In genomic region chr4:29309050-29309449, GRCh38 we compare ENCODE assay signal across 21 cellular contexts.
DNase-seq lines count a peak whose midpoint lies in the region; ATAC-seq and TF ChIP-seq lines count a peak whose summit lies in the region.
"Had no signal": no experiment of that assay in that cellular context is flagged by ENCODE, and none has a peak within 500 bp of the region (broad histone marks: within the 10 kb centered on the region; RNA-seq: fewer than 3 reads in every experiment).

No MANE protein-coding gene starts in this region.

- no peak overlapping the region for H3K9ac ChIP-seq in H9 (ENCODE audit: extremely low read depth, insufficient read length, low read length)

- H3K9me3 ChIP-seq in AG04450 (ENCODE audit: control insufficient read depth, insufficient read depth, low read length) (no peaks in the 10 kb centered on the region), H9 (ENCODE audit: control insufficient read depth, low read depth, low read length) (no peaks in the 10 kb centered on the region)
- H3K9me3 ChIP-seq: prostate gland, spleen had no signal

- in situ Hi-C loops in astrocyte of the spinal cord (cut with HindIII; ENCODE audit: low sequenced_read_pairs): no loop called here

- CTCF ChIA-PET in AG04450 (lab: Charles Lee): no interaction called here

- ATAC-seq in HG02840 (IDR thresholded peaks at IDR 0.05; ENCODE audit: low FRiP score, unreplicated experiment): no peak
- ATAC-seq: activated T-cell treated with anti-CD3 and anti-CD28 coated beads, Interleukin-2, amount 50 U/mL, for 72 hours; left cardiac atrium had no signal

- no peak overlapping the region for H2BK5ac ChIP-seq in H9 (ENCODE audit: insufficient read length, low read length)

- no peak overlapping the region for H3K4ac ChIP-seq in H9 (ENCODE audit: low read depth, low read length)

- no peak overlapping the region for H3K4me3 ChIP-seq in AG04450 (ENCODE audit: low read depth, low read length)
- no peak overlapping the region for H3K4me3 ChIP-seq in astrocyte of the spinal cord (ENCODE audit: low read depth, low read length)
- H3K4me3 ChIP-seq: coronary artery, prostate gland, spleen had no signal

- no peak overlapping the region for H2AK5ac ChIP-seq in H9 (ENCODE audit: insufficient read length, low read length)

- TF ChIP-seq CTCF in AG04450 (IDR thresholded peaks at IDR 0.05; ENCODE audit: low read depth, low read length) (no peak), astrocyte of the spinal cord (IDR thresholded peaks at IDR 0.05; ENCODE audit: low read depth, low read length) (no peak), H9 (conservative IDR thresholded peaks at IDR 0.05) (no peak)

- POLR2A ChIA-PET in AG04450 (lab: Yijun Ruan, JAX): no interaction called here

- H4K91ac ChIP-seq in H9 (ENCODE audit: insufficient read length, low read depth, low read length): no peak overlapping the region

- no peaks in the 10 kb centered on the region for H3K79me1 ChIP-seq in H9 (ENCODE audit: insufficient read depth, low read depth, low read length, poor library complexity, severe bottlenecking)

- no peak overlapping the region for H4K5ac ChIP-seq in H9 (ENCODE audit: insufficient read length, low read depth, low read length)

- H2AFZ ChIP-seq in H9 (ENCODE audit: low read length): no peak overlapping the region

- no peaks in the 10 kb centered on the region for H3K9me3 Mint-ChIP-seq in H9
- H3K9me3 Mint-ChIP-seq: mesothelial cell of epicardium had no signal

- no peaks in the 10 kb centered on the region for H3K23me2 ChIP-seq in H9 (ENCODE audit: insufficient read length, low read depth, low read length, poor library complexity, severe bottlenecking)

- H3K4me1 Mint-ChIP-seq in H9: peaks cover 0 to 3% of the 10 kb centered on the region in 2 experiments; a peak in 2 of 4 replicates
- H3K4me1 Mint-ChIP-seq: mesothelial cell of epicardium had no signal

- no peak overlapping the region for H2BK120ac ChIP-seq in H9 (ENCODE audit: low read depth, low read length, poor library complexity, severe bottlenecking)

- no peak overlapping the region for H3K4me2 ChIP-seq in H9 (ENCODE audit: insufficient read depth, insufficient read length, low read length)

- no peak overlapping the region for H3K56ac ChIP-seq in H9 (ENCODE audit: insufficient read length, low read depth, low read length)

- H3K27ac Mint-ChIP-seq in H9: no peak overlapping the region
- H3K27ac Mint-ChIP-seq: activated T-cell treated with anti-CD3 and anti-CD28 coated beads, Interleukin-2, amount 50 U/mL, for 72 hours; mesothelial cell of epicardium had no signal

- H2BK12ac ChIP-seq in H9 (ENCODE audit: insufficient read length, low read depth, low read length): no peak overlapping the region

- no peak overlapping the region for H3T11ph ChIP-seq in H9 (ENCODE audit: low read length)

- H3K27ac ChIP-seq in AG04450 (ENCODE audit: low read depth, low read length) (no peak overlapping the region), H9 (ENCODE audit: insufficient read length, low read depth, low read length) (no peak overlapping the region)
- H3K27ac ChIP-seq: coronary artery, prostate gland, spleen had no signal

- no peak overlapping the region for H3K23ac ChIP-seq in H9 (ENCODE audit: insufficient read length, low read depth, low read length)

- H2BK15ac ChIP-seq in H9 (ENCODE audit: low read depth, low read length): no peak overlapping the region

- no peaks in the 10 kb centered on the region for H3K36me3 Mint-ChIP-seq in H9 (ENCODE audit: insufficient read depth in 1 of 3, low read depth in 3 of 3)
- H3K36me3 Mint-ChIP-seq: mesothelial cell of epicardium had no signal

- no peaks in the 10 kb centered on the region for H3K27me3 Mint-ChIP-seq in H9 (ENCODE audit: low read depth)

- H3K27me3 ChIP-seq in AG04450 (ENCODE audit: control insufficient read depth, insufficient read depth, low read length): no peaks in the 10 kb centered on the region
- H3K27me3 ChIP-seq in H9 (ENCODE audit: insufficient read depth, low read length): no peaks in the 10 kb centered on the region
- H3K27me3 ChIP-seq: spleen had no signal

- WGBS in H9 (ENCODE audit: extremely low coverage, insufficient read length, low lambda C conversion rate): no CpG with 5 or more reads among the region's 3 CpGs

- no peak overlapping the region for H2BK20ac ChIP-seq in H9 (ENCODE audit: low read depth, low read length, poor library complexity, severe bottlenecking)

- no peaks in the 10 kb centered on the region for H3K79me2 ChIP-seq in H9 (ENCODE audit: insufficient read depth, low read length)

- no peak overlapping the region for H3K14ac ChIP-seq in H9 (ENCODE audit: insufficient read depth, low read length)

- H4K20me1 ChIP-seq in H9 (ENCODE audit: control insufficient read depth, insufficient read depth, insufficient read length): no peaks in the 10 kb centered on the region

- no peak overlapping the region for H3K4me3 Mint-ChIP-seq in H9
- H3K4me3 Mint-ChIP-seq: activated T-cell treated with anti-CD3 and anti-CD28 coated beads, Interleukin-2, amount 50 U/mL, for 72 hours; mesothelial cell of epicardium had no signal

- peak; percentile 6 for DNase-seq in AG04450 (ENCODE audit: low read depth, low spot score)
- peak; percentile 74 for DNase-seq in LHCN-M2 (ENCODE audit: low read depth)
- peak; percentile 67 for DNase-seq in astrocyte of the spinal cord (ENCODE audit: low read depth, low spot score)
- DNase-seq in glomerular visceral epithelial cell (ENCODE audit: extremely low spot score): peak; percentile 50
- DNase-seq in NCI-H446 treated with DMSO at 0.1 percent for 48 hours (lab: John Stamatoyannopoulos, UW): no peak
- no peak for DNase-seq in COLO668 (lab: John Stamatoyannopoulos, UW; ENCODE audit: unreplicated experiment)
- DNase-seq in H9: no peak
- DNase-seq: activated CD8-positive, alpha-beta memory T cell treated with anti-CD3 and anti-CD28 coated beads for 24 hours; activated naive CD4-positive, alpha-beta T cell treated with anti-CD3 and anti-CD28 coated beads, Interleukin-2, amount 50 U/mL, for 16 hours; activated T-cell treated with anti-CD3 and anti-CD28 coated beads, Interleukin-2, amount 50 U/mL, for 72 hours; KG1; left cardiac atrium; NCI-H1048; NCI-H2081; NCI-H510A treated with DMSO at 0.1 percent for 48 hours; spleen; stimulated activated CD4-positive, alpha-beta T cell treated with anti-CD3 and anti-CD28 coated beads, Interleukin-4, amount 100 ng/mL, for 4 hours had no signal

- H4K8ac ChIP-seq in H9 (replicated peaks; ENCODE audit: insufficient read length, low read depth, low read length): no peak overlapping the region

- H3K4me1 ChIP-seq in H9 (ENCODE audit: insufficient read depth, low read length): no peaks in the 10 kb centered on the region
- H3K4me1 ChIP-seq: prostate gland, spleen had no signal

- no peak overlapping the region for H3K18ac ChIP-seq in H9 (ENCODE audit: insufficient read length, low read depth, low read length)

Comparison
In these comparisons a context has a peak if more than half of its experiments do, and no peak if none do; other contexts are left out.
1. DNase-seq: peak in AG04450 (single experiment), LHCN-M2 (single experiment), astrocyte of the spinal cord (single experiment) and glomerular visceral epithelial cell (single experiment); none in NCI-H446 treated with DMSO at 0.1 percent for 48 hours (single experiment), COLO668 (single experiment) and H9 (single experiment).